Comparison of ENCODE assay signal across 1 cellular context in genomic region chr20:37649635-37650244, GRCh38.
TF ChIP-seq lines count a peak whose summit lies in the region.

No MANE protein-coding gene starts in this region.

TF ChIP-seq in GM23338, 12 proteins besides CTCF, POLR2A, EP300 and RAD21 (continued from another document):
- TF ChIP-seq ZNF462 (CRISPR knock-in tag; IDR thresholded peaks at IDR 0.05) = no peak
- TF ChIP-seq POLR2AphosphoS5 (IDR thresholded peaks at IDR 0.05; ENCODE audit: low read depth) = no peak
- TF ChIP-seq, protein P1, sequence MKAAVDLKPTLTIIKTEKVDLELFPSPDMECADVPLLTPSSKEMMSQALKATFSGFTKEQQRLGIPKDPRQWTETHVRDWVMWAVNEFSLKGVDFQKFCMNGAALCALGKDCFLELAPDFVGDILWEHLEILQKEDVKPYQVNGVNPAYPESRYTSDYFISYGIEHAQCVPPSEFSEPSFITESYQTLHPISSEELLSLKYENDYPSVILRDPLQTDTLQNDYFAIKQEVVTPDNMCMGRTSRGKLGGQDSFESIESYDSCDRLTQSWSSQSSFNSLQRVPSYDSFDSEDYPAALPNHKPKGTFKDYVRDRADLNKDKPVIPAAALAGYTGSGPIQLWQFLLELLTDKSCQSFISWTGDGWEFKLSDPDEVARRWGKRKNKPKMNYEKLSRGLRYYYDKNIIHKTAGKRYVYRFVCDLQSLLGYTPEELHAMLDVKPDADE (IDR thresholded peaks at IDR 0.05) = no peak
- TF ChIP-seq JUNB (IDR thresholded peaks at IDR 0.05; ENCODE audit: unreplicated experiment) = no peak
- TF ChIP-seq EZH2phosphoT487 (IDR thresholded peaks at IDR 0.05; ENCODE audit: unreplicated experiment) = no peak
- no peak for TF ChIP-seq NANOG (IDR thresholded peaks at IDR 0.05; ENCODE audit: borderline replicate concordance)
